13 cellular contexts compared by ENCODE assay signal in the genomic region with DNA sequence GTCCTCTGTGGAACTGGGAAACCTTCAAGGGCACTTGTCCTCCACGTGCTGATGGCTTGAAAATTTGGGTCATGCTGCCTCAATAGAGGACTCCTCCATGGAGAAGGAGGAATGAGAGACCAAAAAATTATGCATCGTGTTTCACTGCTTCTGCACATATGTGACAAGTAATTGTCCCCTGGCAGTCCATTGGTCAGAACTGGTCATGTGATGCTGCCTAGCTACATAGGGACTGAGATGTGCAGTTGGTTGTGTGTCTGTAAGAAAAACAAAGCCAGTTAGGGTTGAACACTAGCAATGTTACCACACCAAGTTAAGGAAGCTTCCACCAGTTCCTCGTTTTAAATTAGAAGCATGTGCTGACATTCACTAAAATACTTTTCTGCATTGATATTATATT.
DNase-seq lines count a peak whose midpoint lies in the region; ATAC-seq, FAIRE-seq and TF ChIP-seq lines count a peak whose summit lies in the region.
"Had no signal": no experiment of that assay in that cellular context is flagged by ENCODE, and none has a peak within 500 bp of the region (broad histone marks: within the 10 kb centered on the region; RNA-seq: fewer than 3 reads in every experiment).

No MANE protein-coding gene starts in this region.

- H3K36me3 Mint-ChIP-seq in activated CD8-positive, alpha-beta T cell treated with anti-CD3 and anti-CD28 coated beads for 36 hours (ENCODE audit: low read depth): no peaks in the 10 kb centered on the region
- H3K36me3 Mint-ChIP-seq: CD14-positive monocyte; CD8-positive, alpha-beta T cell had no signal

- TF ChIP-seq EP300 in Ishikawa (IDR thresholded peaks at IDR 0.05; ENCODE audit: borderline replicate concordance) (no peak), H1 (IDR thresholded peaks at IDR 0.05; ENCODE audit: borderline replicate concordance in 1 of 2, low read depth in 2 of 2, low read length in 2 of 2) (no peak)

- H2BK5ac ChIP-seq in H1 (ENCODE audit: low read depth, low read length): no peak overlapping the region

- H3K4me3 Mint-ChIP-seq in activated CD8-positive, alpha-beta T cell treated with anti-CD3 and anti-CD28 coated beads for 36 hours: no peak overlapping the region
- H3K4me3 Mint-ChIP-seq: CD14-positive monocyte; CD8-positive, alpha-beta T cell had no signal

- H3K79me2 ChIP-seq in OCI-LY7 (ENCODE audit: insufficient read depth, low read depth, low read length) (no peaks in the 10 kb centered on the region), H1 (ENCODE audit: control insufficient read depth in 1 of 2, insufficient read depth in 2 of 2, low read length in 2 of 2) (no peaks in the 10 kb centered on the region)

- no peak overlapping the region for H3K4ac ChIP-seq in H1 (replicated peaks; ENCODE audit: insufficient read length, low read depth, low read length)

- H3K23ac ChIP-seq in H1 (ENCODE audit: insufficient read length): no peak overlapping the region

- no peaks in the 10 kb centered on the region for H3K23me2 ChIP-seq in H1 (ENCODE audit: low read depth, low read length)

- no peak overlapping the region for H4K91ac ChIP-seq in H1 (replicated peaks; ENCODE audit: insufficient read length, low read length)

- no peak overlapping the region for H3K27ac Mint-ChIP-seq in activated CD8-positive, alpha-beta T cell treated with anti-CD3 and anti-CD28 coated beads for 36 hours
- H3K27ac Mint-ChIP-seq: CD14-positive monocyte; CD8-positive, alpha-beta T cell had no signal

- DNase-seq in BE2C (peak; percentile 25), OCI-LY7 (ENCODE audit: low spot score) (peak; percentile 1), H1 (ENCODE audit: low read depth in 1 of 2, low spot score in 2 of 2) (no peak), NCI-H2227 (lab: John Stamatoyannopoulos, UW; ENCODE audit: unreplicated experiment) (no peak)
- DNase-seq in activated CD8-positive, alpha-beta T cell treated with anti-CD3 and anti-CD28 coated beads for 36 hours: no peak
- DNase-seq: CD8-positive, alpha-beta T cell; DMS79; GOT3 had no signal

- H3K4me3 ChIP-seq in BE2C (ENCODE audit: low read depth, low read length): no peak overlapping the region
- no peak overlapping the region for H3K4me3 ChIP-seq in OCI-LY7 (ENCODE audit: low read depth, low read length, poor library complexity, severe bottlenecking)
- no peak overlapping the region for H3K4me3 ChIP-seq in H1 (ENCODE audit: extremely low read depth in 1 of 4, insufficient read depth in 2 of 4, low read depth in 3 of 4, low read length in 4 of 4)
- H3K4me3 ChIP-seq: A549, HAP-1 had no signal

- H2AFZ ChIP-seq in OCI-LY7 (ENCODE audit: low read length): no peak overlapping the region
- peak overlapping the region; percentile 58; the same call in 1 of the 2 replicates for H2AFZ ChIP-seq in H1 (ENCODE audit: low read length)

- BruUV-seq in OCI-LY7 (replicated peaks; lab: Mats Ljungman, UMichigan): no TSS peak

- no peak for ATAC-seq in activated CD8-positive, alpha-beta T cell treated with anti-CD3 and anti-CD28 coated beads for 36 hours
- ATAC-seq: A549; CD8-positive, alpha-beta T cell had no signal

- H3K9me3 ChIP-seq in BE2C (no peaks in the 10 kb centered on the region), OCI-LY7 (ENCODE audit: low read length) (no peaks in the 10 kb centered on the region), H1 (ENCODE audit: insufficient read depth in 2 of 2, low read depth in 1 of 2, low read length in 1 of 2) (no peaks in the 10 kb centered on the region)
- H3K9me3 ChIP-seq: A549, HAP-1 had no signal

- no peaks in the 10 kb centered on the region for H3K9me3 Mint-ChIP-seq in activated CD8-positive, alpha-beta T cell treated with anti-CD3 and anti-CD28 coated beads for 36 hours
- H3K9me3 Mint-ChIP-seq: CD8-positive, alpha-beta T cell had no signal

- peaks cover 2% of the 10 kb centered on the region for H3K27me3 Mint-ChIP-seq in activated CD8-positive, alpha-beta T cell treated with anti-CD3 and anti-CD28 coated beads for 36 hours

- TF ChIP-seq POLR2A in H1 (IDR thresholded peaks at IDR 0.05; ENCODE audit: control extremely low read depth in 1 of 2, low read depth in 2 of 2, low read length in 2 of 2): no peak

- no peak overlapping the region for H2BK15ac ChIP-seq in H1 (ENCODE audit: low read length)

- no peaks in the 10 kb centered on the region for H3K9me2 ChIP-seq in OCI-LY7 (ENCODE audit: insufficient read depth, low read length)

- no peak overlapping the region for H4K5ac ChIP-seq in H1 (ENCODE audit: insufficient read length, low read depth, low read length)

- no peak overlapping the region for H2AK5ac ChIP-seq in H1 (ENCODE audit: low read depth, low read length)

- WGBS in H1 (ENCODE audit: extremely low coverage in 1 of 2, insufficient coverage in 1 of 2, insufficient read length in 1 of 2, insufficient replicate concordance in 2 of 2, low coverage in 1 of 2, low lambda C conversion rate in 2 of 2, missing lambda C conversion rate in 1 of 2), 2 experiments: 86% methylated on average over 3 of the region's 3 CpGs; no CpG with 5 or more reads in 1 of the 2 experiments

- no peak overlapping the region for H2BK12ac ChIP-seq in H1 (ENCODE audit: low read depth, low read length)

- no peaks in the 10 kb centered on the region for H3K36me3 ChIP-seq in BE2C
- H3K36me3 ChIP-seq in OCI-LY7 (ENCODE audit: insufficient read depth, low read length): no peaks in the 10 kb centered on the region
- H3K36me3 ChIP-seq in H1 (ENCODE audit: control insufficient read depth in 2 of 4, insufficient read depth in 4 of 4, low read length in 3 of 4): no peaks in the 10 kb centered on the region
- H3K36me3 ChIP-seq: HAP-1 had no signal

- H3K79me1 ChIP-seq in H1 (ENCODE audit: low read depth, low read length): no peaks in the 10 kb centered on the region

- no peak overlapping the region for H3K27ac ChIP-seq in OCI-LY7 (ENCODE audit: low read depth, low read length, poor library complexity, severe bottlenecking)
- H3K27ac ChIP-seq in H1 (ENCODE audit: low read depth, low read length): no peak overlapping the region
- H3K27ac ChIP-seq: A549 had no signal

- POLR2A ChIA-PET in OCI-LY7 (lab: Charles Lee): no interaction called here
- POLR2A ChIA-PET in H1 (lab: Charles Lee; ENCODE audit: partially characterized antibody): no interaction called here
- POLR2A ChIA-PET in activated CD8-positive, alpha-beta T cell treated with anti-CD3 and anti-CD28 coated beads for 36 hours (lab: Charles Lee): no interaction called here

- CTCF ChIA-PET in OCI-LY7 (lab: Charles Lee; ENCODE audit: unreplicated experiment): no interaction called here
- CTCF ChIA-PET in H1 (lab: Charles Lee; ENCODE audit: partially characterized antibody): interaction anchor here (2.2 kb wide), 1 partner anchor 33 kb away, joined by 9 read pairs; no protein-coding TSS in a partner anchor
- CTCF ChIA-PET in activated CD8-positive, alpha-beta T cell treated with anti-CD3 and anti-CD28 coated beads for 36 hours (lab: Charles Lee): interaction anchor here (1.2 kb wide), 1 partner anchor 9 kb away, joined by 3 read pairs; no protein-coding TSS in a partner anchor

- H3K4me1 ChIP-seq in BE2C (no peaks in the 10 kb centered on the region), OCI-LY7 (ENCODE audit: insufficient read depth, low read length, poor library complexity, severe bottlenecking) (no peaks in the 10 kb centered on the region), H1 (replicated peaks in 1 of 4; ENCODE audit: control insufficient read depth in 3 of 4, insufficient read depth in 4 of 4, low read length in 3 of 4) (no peaks in the 10 kb centered on the region)
- H3K4me1 ChIP-seq: A549, HAP-1 had no signal

- no peak overlapping the region for H3K14ac ChIP-seq in H1 (ENCODE audit: insufficient read length)

- H4K8ac ChIP-seq in H1 (ENCODE audit: extremely low read depth, insufficient read depth, low read length): no peak overlapping the region

- TF ChIP-seq RAD21 in Ishikawa (IDR thresholded peaks at IDR 0.05; ENCODE audit: low read depth): no peak
- TF ChIP-seq RAD21 in H1 (IDR thresholded peaks at IDR 0.05 in 1 of 2, conservative IDR thresholded peaks at IDR 0.05 in 1 of 2; ENCODE audit: low read depth in 2 of 2, low read length in 2 of 2): no peak

- H2BK120ac ChIP-seq in H1 (replicated peaks; ENCODE audit: low read depth, low read length): no peak overlapping the region

- TF ChIP-seq CTCF in BE2C (IDR thresholded peaks at IDR 0.05; ENCODE audit: low read depth, low read length): no peak
- no peak for TF ChIP-seq CTCF in OCI-LY7 (conservative IDR thresholded peaks at IDR 0.05; ENCODE audit: low read length)
- TF ChIP-seq CTCF in H1 (IDR thresholded peaks at IDR 0.05; ENCODE audit: control extremely low read depth in 1 of 3, insufficient read depth in 1 of 3, low read depth in 1 of 3, low read length in 3 of 3): no peak
- no peak for TF ChIP-seq CTCF in activated CD8-positive, alpha-beta T cell treated with anti-CD3 and anti-CD28 coated beads for 36 hours (IDR thresholded peaks at IDR 0.05)

- H3K56ac ChIP-seq in H1 (replicated peaks; ENCODE audit: insufficient read length, low read depth, low read length): no peak overlapping the region

- no peaks in the 10 kb centered on the region for H3K4me1 Mint-ChIP-seq in activated CD8-positive, alpha-beta T cell treated with anti-CD3 and anti-CD28 coated beads for 36 hours (ENCODE audit: low read depth)
- H3K4me1 Mint-ChIP-seq: CD14-positive monocyte had no signal

- H3K9ac ChIP-seq in H1 (replicated peaks in 1 of 4; ENCODE audit: extremely low read depth in 1 of 4, low read depth in 3 of 4, low read length in 3 of 4): no peak overlapping the region

- no peak for FAIRE-seq in H1 (lab: Jason Lieb, UNC)
- FAIRE-seq: A549, GM12891 had no signal

- H4K20me1 ChIP-seq in OCI-LY7 (ENCODE audit: insufficient read depth, low read length) (no peaks in the 10 kb centered on the region), H1 (replicated peaks in 1 of 2; ENCODE audit: control insufficient read depth in 1 of 2, insufficient read depth in 2 of 2, low read length in 2 of 2) (no peaks in the 10 kb centered on the region)

- no peak overlapping the region for H2BK20ac ChIP-seq in H1 (ENCODE audit: low read length)

- intact Hi-C loops in OCI-LY7 (cut with micrococcal nuclease; ENCODE audit: unreplicated experiment): no loop called here
- intact Hi-C loops in activated CD8-positive, alpha-beta T cell treated with anti-CD3 and anti-CD28 coated beads for 36 hours (cut with micrococcal nuclease): no loop called here

- H3K4me2 ChIP-seq in OCI-LY7 (ENCODE audit: low read length): no peak overlapping the region
- H3K4me2 ChIP-seq in H1 (ENCODE audit: insufficient read depth in 1 of 2, low read depth in 2 of 2, low read length in 2 of 2): no peak overlapping the region
- H3K4me2 ChIP-seq: A549 had no signal

- H3K18ac ChIP-seq in H1 (ENCODE audit: extremely low read depth, low read length): no peak overlapping the region

- H3K27me3 ChIP-seq in BE2C (no peaks in the 10 kb centered on the region), H1 (replicated peaks in 1 of 4; ENCODE audit: control insufficient read depth in 3 of 4, extremely low read depth in 1 of 4, insufficient read depth in 3 of 4, low read length in 3 of 4) (peaks cover 0 to 1% (median 0%) of the 10 kb centered on the region in 4 experiments; a peak in 1 of 7 replicates)

Comparison
In these comparisons a context has a peak if more than half of its experiments do, and no peak if none do; other contexts are left out.
1. DNase-seq: peak in BE2C (single experiment) and OCI-LY7 (single experiment); none in H1 (0 of 2), activated CD8-positive, alpha-beta T cell treated with anti-CD3 and anti-CD28 coated beads for 36 hours (single experiment) and NCI-H2227 (single experiment).